In genomic region chr3:182035324-182035723, GRCh38 we compare ENCODE assay signal across 33 cellular contexts.
A peak's percentile ranks its signal among the peaks of the same experiment; 100 is the strongest.
DNase-seq lines count a peak whose midpoint lies in the region; ATAC-seq and TF ChIP-seq lines count a peak whose summit lies in the region.
"Had no signal": no experiment of that assay in that cellular context is flagged by ENCODE, and none has a peak within 500 bp of the region (broad histone marks: within the 10 kb centered on the region; RNA-seq: fewer than 3 reads in every experiment).

No MANE protein-coding gene starts in this region.

- ATAC-seq in SK-N-SH treated with all-trans-retinoic acid at 6 μM for 48 hours (no peak), Right ventricle myocardium superior (ENCODE audit: poor library complexity) (no peak)
- no peak for ATAC-seq in effector memory CD8-positive, alpha-beta T cell (replicated peaks)
- ATAC-seq: A549; CD8-positive, alpha-beta T cell had no signal

- TF ChIP-seq CTCF in SK-N-SH (IDR thresholded peaks at IDR 0.05), result no peak
- no peak for TF ChIP-seq CTCF in colonic mucosa (IDR thresholded peaks at IDR 0.05)

- H3K4me2 ChIP-seq in SK-N-SH, result no peak overlapping the region
- H3K4me2 ChIP-seq: A549; BLaER1; BLaER1 treated with 17β-estradiol and CSF1 and Interleukin-3, amounts not matched to agents 10 nM and 100 nM had no signal

- H3K9me3 ChIP-seq in SK-N-SH (no peaks in the 10 kb centered on the region), colonic mucosa (no peaks in the 10 kb centered on the region)
- H3K9me3 ChIP-seq: A549; BE2C; BLaER1; BLaER1 treated with 17β-estradiol and CSF1 and Interleukin-3, amounts not matched to agents 10 nM and 100 nM; Caco-2 had no signal

- intact Hi-C loops in colonic mucosa (cut with DNase I) (no loop called here), Right ventricle myocardium superior (cut with DNase I) (no loop called here)

- peaks cover 10 to 13% of the 10 kb centered on the region in 2 donors for H3K9me3 Mint-ChIP-seq in effector memory CD8-positive, alpha-beta T cell

- POLR2A ChIA-PET in SK-N-SH (lab: Yijun Ruan, JAX), result no interaction called here

- H3K4me3 ChIP-seq in SK-N-SH (ENCODE audit: low read depth in 2 of 2, low read length in 1 of 2) (no peak overlapping the region), colonic mucosa (no peak overlapping the region)
- H3K4me3 ChIP-seq: A549; BLaER1; BLaER1 treated with 17β-estradiol and CSF1 and Interleukin-3, amounts not matched to agents 10 nM and 100 nM had no signal

- no peaks in the 10 kb centered on the region for H3K27me3 Mint-ChIP-seq in effector memory CD8-positive, alpha-beta T cell
- H3K27me3 Mint-ChIP-seq: B cell; CD4-positive, alpha-beta memory T cell; CD4-positive, alpha-beta T cell; CD4-positive, CD25-positive, alpha-beta regulatory T cell had no signal

- 33% methylated on average over 3 of the region's 3 CpGs for WGBS in SK-N-SH (ENCODE audit: low lambda C conversion rate)

- no peaks in the 10 kb centered on the region for H3K79me2 ChIP-seq in SK-N-SH (ENCODE audit: insufficient read depth)

- CTCF ChIA-PET in SK-N-SH (lab: Yijun Ruan, JAX), result interaction anchor here (1.0 to 1.2 kb wide), 2 partner anchors 48 to 648 kb away, joined by 3 read pairs; no protein-coding TSS in a partner anchor

- H3K4me1 ChIP-seq in SK-N-SH (ENCODE audit: control insufficient read depth in 1 of 2, insufficient read depth in 2 of 2, low read depth in 1 of 2, low read length in 1 of 2) (no peaks in the 10 kb centered on the region; a peak in 2 of 4 replicates), colonic mucosa (no peaks in the 10 kb centered on the region)
- H3K4me1 ChIP-seq: A549; BE2C; BLaER1; BLaER1 treated with 17β-estradiol and CSF1 and Interleukin-3, amounts not matched to agents 10 nM and 100 nM; Caco-2 had no signal

- H3K36me3 ChIP-seq in SK-N-SH (replicated peaks in 1 of 2; ENCODE audit: control insufficient read depth in 1 of 2, insufficient read depth in 2 of 2, low read length in 1 of 2) (no peaks in the 10 kb centered on the region), colonic mucosa (no peaks in the 10 kb centered on the region)
- H3K36me3 ChIP-seq: BE2C; BLaER1; BLaER1 treated with 17β-estradiol and CSF1 and Interleukin-3, amounts not matched to agents 10 nM and 100 nM had no signal

- H3K27ac Mint-ChIP-seq in effector memory CD8-positive, alpha-beta T cell, result no peak overlapping the region
- H3K27ac Mint-ChIP-seq: B cell; CD14-positive monocyte; CD4-positive, alpha-beta memory T cell; CD4-positive, alpha-beta T cell; CD4-positive, CD25-positive, alpha-beta regulatory T cell; CD8-positive, alpha-beta memory T cell; CD8-positive, alpha-beta T cell had no signal

- DNase-seq in NCI-H69 (lab: John Stamatoyannopoulos, UW) (peak; percentile 10), SK-N-SH (peak; percentile 37), colonic mucosa (no peak), Right ventricle myocardium superior (no peak)
- DNase-seq in effector memory CD8-positive, alpha-beta T cell, result no peak
- DNase-seq: 8988T; ACHN; AML-193; BE2C; C1 segment of cervical spinal cord; Caco-2; Calu3; CD4-positive, alpha-beta memory T cell; CD4-positive, alpha-beta T cell; CD4-positive, CD25-positive, alpha-beta regulatory T cell; CD8-positive, alpha-beta memory T cell; CD8-positive, alpha-beta T cell; COR-L47; DMS 273 treated with DMSO at 0.1 percent for 48 hours; DMS153; DMS53; DMS79; DMS79 treated with DMSO at 0.1 percent for 48 hours; DND-41; EL had no signal

- no peaks in the 10 kb centered on the region for H3K36me3 Mint-ChIP-seq in effector memory CD8-positive, alpha-beta T cell (ENCODE audit: insufficient read depth)
- H3K36me3 Mint-ChIP-seq: CD14-positive monocyte; CD4-positive, alpha-beta memory T cell; CD4-positive, CD25-positive, alpha-beta regulatory T cell; CD8-positive, alpha-beta memory T cell; CD8-positive, alpha-beta T cell had no signal

- no peaks in the 10 kb centered on the region for H3F3A ChIP-seq in SK-N-SH (replicated peaks; ENCODE audit: insufficient read depth)

- H3K4me3 Mint-ChIP-seq in effector memory CD8-positive, alpha-beta T cell, result no peak overlapping the region
- H3K4me3 Mint-ChIP-seq: B cell; CD14-positive monocyte; CD4-positive, alpha-beta memory T cell; CD4-positive, alpha-beta T cell; CD4-positive, CD25-positive, alpha-beta regulatory T cell; CD8-positive, alpha-beta memory T cell; CD8-positive, alpha-beta T cell had no signal

- H3K27me3 ChIP-seq in SK-N-SH (ENCODE audit: insufficient read depth) (no peaks in the 10 kb centered on the region), colonic mucosa (no peaks in the 10 kb centered on the region)
- H3K27me3 ChIP-seq: BLaER1; BLaER1 treated with 17β-estradiol and CSF1 and Interleukin-3, amounts not matched to agents 10 nM and 100 nM had no signal

- no peak overlapping the region for H2AFZ ChIP-seq in SK-N-SH (ENCODE audit: low read depth)

- no peaks in the 10 kb centered on the region for H4K20me1 ChIP-seq in SK-N-SH (ENCODE audit: insufficient read depth)
- H4K20me1 ChIP-seq: BLaER1; BLaER1 treated with 17β-estradiol and CSF1 and Interleukin-3, amounts not matched to agents 10 nM and 100 nM had no signal

- TF ChIP-seq EP300 in SK-N-SH (IDR thresholded peaks at IDR 0.05; ENCODE audit: borderline replicate concordance in 1 of 2, low read depth in 1 of 2, low read length in 1 of 2), result peak in 1 of 2 experiments; percentile 42; a peak in 2 of 4 replicates

- no peaks in the 10 kb centered on the region for H3K4me1 Mint-ChIP-seq in effector memory CD8-positive, alpha-beta T cell (ENCODE audit: low read depth in 2 of 2)
- H3K4me1 Mint-ChIP-seq: CD14-positive monocyte; CD4-positive, alpha-beta memory T cell; CD4-positive, CD25-positive, alpha-beta regulatory T cell; CD8-positive, alpha-beta memory T cell had no signal

- H3K9me2 ChIP-seq in SK-N-SH, result no peaks in the 10 kb centered on the region

- H3K9ac ChIP-seq in SK-N-SH, result no peak overlapping the region
- H3K9ac ChIP-seq in colonic mucosa (ENCODE audit: low read depth in 2 of 2, low read length in 2 of 2), result no peak overlapping the region
- H3K9ac ChIP-seq: BLaER1; BLaER1 treated with 17β-estradiol and CSF1 and Interleukin-3, amounts not matched to agents 10 nM and 100 nM had no signal

- TF ChIP-seq RAD21 in SK-N-SH (IDR thresholded peaks at IDR 0.05; ENCODE audit: low read length), result 0 out of 2 replicates have a peak, but pooled peaks have one; percentile 11

- H3K27ac ChIP-seq in SK-N-SH (ENCODE audit: low read depth in 2 of 2, low read length in 1 of 2) (no peak overlapping the region), colonic mucosa (no peak overlapping the region)
- H3K27ac ChIP-seq: 22Rv1; A549; BLaER1; BLaER1 treated with 17β-estradiol and CSF1 and Interleukin-3, amounts not matched to agents 10 nM and 100 nM; C4-2B had no signal

TF ChIP-seq in SK-N-SH, 30 proteins besides CTCF, POLR2A, EP300 and RAD21:
- peak; percentile 5; the same call in 1 of the 2 replicates for TF ChIP-seq TCF12 (IDR thresholded peaks at IDR 0.05)
- TF ChIP-seq FOXM1 (IDR thresholded peaks at IDR 0.05; ENCODE audit: low read depth), result no peak
- peak; percentile 93 for TF ChIP-seq RCOR1 (IDR thresholded peaks at IDR 0.05; ENCODE audit: low read length)
- TF ChIP-seq CHD2 (IDR thresholded peaks at IDR 0.05; ENCODE audit: low read length, partially characterized antibody), result no peak
- TF ChIP-seq GATA2 (CRISPR knock-in tag; IDR thresholded peaks at IDR 0.05), result peak; percentile 68

TF ChIP-seq in SK-N-SH treated with all-trans-retinoic acid at 6 μM for 48 hours, 23 proteins besides CTCF, POLR2A, EP300 and RAD21:
- 0 out of 2 replicates have a peak, but pooled peaks have one; percentile 12 for TF ChIP-seq TCF4 (CRISPR knock-in tag; IDR thresholded peaks at IDR 0.05; ENCODE audit: borderline replicate concordance)
- no peak for TF ChIP-seq ZNF8 (CRISPR knock-in tag; IDR thresholded peaks at IDR 0.05)
- no peak for TF ChIP-seq GLIS3 (CRISPR knock-in tag; IDR thresholded peaks at IDR 0.05)
- no peak for TF ChIP-seq CREB5 (CRISPR knock-in tag; IDR thresholded peaks at IDR 0.05; ENCODE audit: low read depth)
- no peak for TF ChIP-seq RARB (CRISPR knock-in tag; IDR thresholded peaks at IDR 0.05)
TF ChIP-seq in SK-N-SH treated with all-trans-retinoic acid at 6 μM for 48 hours: peak in this region for 1.

Comparison
In these comparisons a context has a peak if more than half of its experiments do, and no peak if none do; other contexts are left out.
1. DNase-seq: peak in NCI-H69 (single experiment) and SK-N-SH (single experiment); none in colonic mucosa (single experiment), effector memory CD8-positive, alpha-beta T cell (0 of 3) and Right ventricle myocardium superior (single experiment).